ENCODE assay signal across 28 cellular contexts in genomic region chr19:40133491-40133890, GRCh38.
"Had no signal": no experiment of that assay in that cellular context is flagged by ENCODE, and none has a peak within 500 bp of the region (broad histone marks: within the 10 kb centered on the region; RNA-seq: fewer than 3 reads in every experiment).

No MANE protein-coding gene starts in this region.

- FAIRE-seq: endometrium, islet of Langerhans, keratinocyte had no signal

- H3K4me3 Mint-ChIP-seq: effector memory CD8-positive, alpha-beta T cell; endodermal cell; mesothelial cell of epicardium; naive B cell had no signal

- DNase-seq: dermis blood vessel endothelial cell; dorsolateral prefrontal cortex; effector CD4-positive, alpha-beta T cell; effector memory CD8-positive, alpha-beta T cell; endodermal cell; erythroblast; esophagus squamous epithelium; foreskin fibroblast; foreskin melanocyte; gastrocnemius medialis; glutamatergic neuron; head of caudate nucleus; heart right ventricle; hippocampal formation; left cardiac atrium; left lung; left ventricle myocardium superior; lower lobe of right lung; mesenchymal stem cell; mucosa of descending colon; naive B cell had no signal

- H3K4me3 ChIP-seq: coronary artery, dorsolateral prefrontal cortex, esophagus squamous epithelium, gastrocnemius medialis, heart right ventricle, left lung, lower lobe of right lung, mucosa of descending colon had no signal

- H3K36me3 ChIP-seq: esophagus squamous epithelium, gastrocnemius medialis, heart right ventricle, left lung, lower lobe of right lung had no signal

- H3K9me3 ChIP-seq: esophagus squamous epithelium, gastrocnemius medialis, left lung, lower lobe of right lung, mucosa of descending colon had no signal

- ATAC-seq: effector memory CD8-positive, alpha-beta T cell; esophagus mucosa; gastrocnemius medialis; heart right ventricle; left cardiac atrium; left lung; left ventricle myocardium superior; lower lobe of right lung; mucosa of descending colon had no signal

- H3K4me1 Mint-ChIP-seq: endodermal cell, mesothelial cell of epicardium, naive B cell had no signal

- H3K27ac ChIP-seq: coronary artery, dorsolateral prefrontal cortex, epithelial cell of prostate, esophagus squamous epithelium, gastrocnemius medialis, heart right ventricle, left lung, lower lobe of right lung had no signal

- H3K4me1 ChIP-seq: esophagus squamous epithelium, gastrocnemius medialis, heart right ventricle, left lung, lower lobe of right lung had no signal

- H3K36me3 Mint-ChIP-seq: mesothelial cell of epicardium had no signal

- H3K27ac Mint-ChIP-seq: effector memory CD8-positive, alpha-beta T cell; endodermal cell; mesothelial cell of epicardium; naive B cell had no signal
